In genomic region chr7:35420657-35421056, GRCh38 we compare ENCODE assay signal across 2 cellular contexts.
TF ChIP-seq lines count a peak whose summit lies in the region.

No MANE protein-coding gene starts in this region.

TF ChIP-seq in SK-N-SH, 30 proteins besides CTCF, POLR2A, EP300 and RAD21 (continued from another document):
- no peak for TF ChIP-seq USF1 (IDR thresholded peaks at IDR 0.05; ENCODE audit: borderline replicate concordance, low read depth)
- no peak for TF ChIP-seq NFIC (IDR thresholded peaks at IDR 0.05; ENCODE audit: borderline replicate concordance)
- TF ChIP-seq, protein P1, sequence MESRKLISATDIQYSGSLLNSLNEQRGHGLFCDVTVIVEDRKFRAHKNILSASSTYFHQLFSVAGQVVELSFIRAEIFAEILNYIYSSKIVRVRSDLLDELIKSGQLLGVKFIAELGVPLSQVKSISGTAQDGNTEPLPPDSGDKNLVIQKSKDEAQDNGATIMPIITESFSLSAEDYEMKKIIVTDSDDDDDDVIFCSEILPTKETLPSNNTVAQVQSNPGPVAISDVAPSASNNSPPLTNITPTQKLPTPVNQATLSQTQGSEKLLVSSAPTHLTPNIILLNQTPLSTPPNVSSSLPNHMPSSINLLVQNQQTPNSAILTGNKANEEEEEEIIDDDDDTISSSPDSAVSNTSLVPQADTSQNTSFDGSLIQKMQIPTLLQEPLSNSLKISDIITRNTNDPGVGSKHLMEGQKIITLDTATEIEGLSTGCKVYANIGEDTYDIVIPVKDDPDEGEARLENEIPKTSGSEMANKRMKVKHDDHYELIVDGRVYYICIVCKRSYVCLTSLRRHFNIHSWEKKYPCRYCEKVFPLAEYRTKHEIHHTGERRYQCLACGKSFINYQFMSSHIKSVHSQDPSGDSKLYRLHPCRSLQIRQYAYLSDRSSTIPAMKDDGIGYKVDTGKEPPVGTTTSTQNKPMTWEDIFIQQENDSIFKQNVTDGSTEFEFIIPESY (IDR thresholded peaks at IDR 0.05; ENCODE audit: borderline replicate concordance, low read depth): no peak
- TF ChIP-seq, protein P2, sequence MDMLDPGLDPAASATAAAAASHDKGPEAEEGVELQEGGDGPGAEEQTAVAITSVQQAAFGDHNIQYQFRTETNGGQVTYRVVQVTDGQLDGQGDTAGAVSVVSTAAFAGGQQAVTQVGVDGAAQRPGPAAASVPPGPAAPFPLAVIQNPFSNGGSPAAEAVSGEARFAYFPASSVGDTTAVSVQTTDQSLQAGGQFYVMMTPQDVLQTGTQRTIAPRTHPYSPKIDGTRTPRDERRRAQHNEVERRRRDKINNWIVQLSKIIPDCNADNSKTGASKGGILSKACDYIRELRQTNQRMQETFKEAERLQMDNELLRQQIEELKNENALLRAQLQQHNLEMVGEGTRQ (IDR thresholded peaks at IDR 0.05; ENCODE audit: borderline replicate concordance, low read depth, low read length): no peak
- TF ChIP-seq, protein P3, sequence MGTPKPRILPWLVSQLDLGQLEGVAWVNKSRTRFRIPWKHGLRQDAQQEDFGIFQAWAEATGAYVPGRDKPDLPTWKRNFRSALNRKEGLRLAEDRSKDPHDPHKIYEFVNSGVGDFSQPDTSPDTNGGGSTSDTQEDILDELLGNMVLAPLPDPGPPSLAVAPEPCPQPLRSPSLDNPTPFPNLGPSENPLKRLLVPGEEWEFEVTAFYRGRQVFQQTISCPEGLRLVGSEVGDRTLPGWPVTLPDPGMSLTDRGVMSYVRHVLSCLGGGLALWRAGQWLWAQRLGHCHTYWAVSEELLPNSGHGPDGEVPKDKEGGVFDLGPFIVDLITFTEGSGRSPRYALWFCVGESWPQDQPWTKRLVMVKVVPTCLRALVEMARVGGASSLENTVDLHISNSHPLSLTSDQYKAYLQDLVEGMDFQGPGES (IDR thresholded peaks at IDR 0.05; ENCODE audit: low read depth, low read length): no peak
- TF ChIP-seq ELF1 (IDR thresholded peaks at IDR 0.05): no peak
- no peak for TF ChIP-seq SMC3 (IDR thresholded peaks at IDR 0.05; ENCODE audit: low read depth, low read length)
- no peak for TF ChIP-seq YY1 (IDR thresholded peaks at IDR 0.05; ENCODE audit: low read depth)

TF ChIP-seq in SK-N-SH treated with all-trans-retinoic acid at 6 μM for 48 hours, 23 proteins besides CTCF, POLR2A, EP300 and RAD21 (continued from another document):
- no peak for TF ChIP-seq POU6F1 (CRISPR knock-in tag; IDR thresholded peaks at IDR 0.05; ENCODE audit: borderline replicate concordance, low read depth)
- TF ChIP-seq ISL1 (CRISPR knock-in tag; IDR thresholded peaks at IDR 0.05): no peak
- no peak for TF ChIP-seq ZNF70 (CRISPR knock-in tag; IDR thresholded peaks at IDR 0.05)
- TF ChIP-seq ZFP30 (CRISPR knock-in tag; IDR thresholded peaks at IDR 0.05): no peak
- no peak for TF ChIP-seq CREB5 (CRISPR knock-in tag; IDR thresholded peaks at IDR 0.05; ENCODE audit: low read depth)
- no peak for TF ChIP-seq BACH2 (CRISPR knock-in tag; IDR thresholded peaks at IDR 0.05; ENCODE audit: borderline replicate concordance)
- no peak for TF ChIP-seq SNAI2 (CRISPR knock-in tag; IDR thresholded peaks at IDR 0.05)
- TF ChIP-seq RARB (CRISPR knock-in tag; IDR thresholded peaks at IDR 0.05): no peak
- no peak for TF ChIP-seq ZFP3 (CRISPR knock-in tag; IDR thresholded peaks at IDR 0.05)
- TF ChIP-seq PATZ1 (CRISPR knock-in tag; IDR thresholded peaks at IDR 0.05; ENCODE audit: borderline replicate concordance): no peak
